In genomic region chr7:97161609-97162008, GRCh38 we compare ENCODE assay signal across 5 cellular contexts. TPM values are rescaled to one million over a fixed set of nuclear protein-coding genes. Genes with fewer than 3 reads are reported as not detected.
DNase-seq lines count a peak whose midpoint lies in the region; ATAC-seq, FAIRE-seq and TF ChIP-seq lines count a peak whose summit lies in the region.
"Not testable (repeated sequence)": the region's sequence is repeated elsewhere in the genome, so short reads cannot be mapped to it uniquely, and the experiment has no call there.

No MANE protein-coding gene starts in this region.

- not testable (repeated sequence) for H3K9me3 ChIP-seq in HEK293 (ENCODE audit: control insufficient read depth, insufficient read depth, low read depth, low read length); K562 (replicated peaks; ENCODE audit: control insufficient read depth, insufficient read depth, low read depth, low read length)
- H3K9me3 ChIP-seq in endodermal cell (ENCODE audit: control insufficient read depth, low read length) = peaks cover 60% of the 10 kb centered on the region

- H3K27me3 ChIP-seq in K562 (ENCODE audit: control insufficient read depth in 2 of 2, insufficient read depth in 2 of 2, low read length in 2 of 2); endodermal cell (ENCODE audit: control insufficient read depth, insufficient read depth, low read length, poor library complexity, severe bottlenecking): not testable (repeated sequence)

- H2AFZ ChIP-seq in K562 (ENCODE audit: low read depth, low read length) = not testable (repeated sequence)

- not testable (repeated sequence) for H3K4me2 ChIP-seq in K562 (ENCODE audit: insufficient read depth, low read length)

- intact Hi-C loops in K562 (cut with micrococcal nuclease) = not testable (repeated sequence)

- TF ChIP-seq EP300 in K562 (IDR thresholded peaks at IDR 0.05; ENCODE audit: low read length) = not testable (repeated sequence)

- DNase-seq in K562 (ENCODE audit: extremely low read depth in 1 of 4, low spot score in 3 of 4); endodermal cell; endothelial cell (ENCODE audit: low spot score): not testable (repeated sequence)

- peak overlapping the region; percentile 8 for H3K4me3 Mint-ChIP-seq in activated naive CD8-positive, alpha-beta T cell
- not testable (repeated sequence) for H3K4me3 Mint-ChIP-seq in endodermal cell
- H3K4me3 Mint-ChIP-seq in endothelial cell (ENCODE audit: unreplicated experiment) = peak overlapping the region; percentile 58

- H3K9ac ChIP-seq in K562 (ENCODE audit: insufficient read depth in 1 of 2, low read depth in 2 of 2, low read length in 2 of 2); endodermal cell (ENCODE audit: extremely low read depth, low read length, poor library complexity, severe bottlenecking): not testable (repeated sequence)

- H3K27ac Mint-ChIP-seq in activated naive CD8-positive, alpha-beta T cell; endodermal cell: not testable (repeated sequence)
- H3K27ac Mint-ChIP-seq in endothelial cell (ENCODE audit: unreplicated experiment) = peak overlapping the region; percentile 25

- ATAC-seq in K562 = not testable (repeated sequence)

- BruUV-seq in K562 (replicated peaks; lab: Mats Ljungman, UMichigan) = not testable (repeated sequence)

- 87% methylated on average over 1 of the region's 1 CpG for WGBS in K562 (ENCODE audit: insufficient coverage, low coverage, missing lambda C conversion rate)
- WGBS in endodermal cell (ENCODE audit: insufficient coverage in 1 of 2, insufficient read length in 1 of 2), 2 experiments = 83 to 100% methylated on average over 1 of the region's 1 CpG

- POLR2A ChIA-PET in HEK293 (lab: Yijun Ruan, JAX); K562 (lab: Yijun Ruan, JAX): not testable (repeated sequence)

- not testable (repeated sequence) for FAIRE-seq in K562 (lab: Jason Lieb, UNC)

- CTCF ChIA-PET in HEK293 (lab: Yijun Ruan, JAX) = interaction anchor here (0.7 kb wide), 1 partner anchor 17 kb away, joined by 3 read pairs; no protein-coding TSS in a partner anchor
- CTCF ChIA-PET in K562 (lab: Yijun Ruan, JAX; ENCODE audit: low intra/inter-chr PET ratio) = not testable (repeated sequence)

- not testable (repeated sequence) for H4K20me1 ChIP-seq in K562 (replicated peaks; ENCODE audit: control insufficient read depth, insufficient read depth, low read length)

- not testable (repeated sequence) for H3K4me3 ChIP-seq in HEK293 (ENCODE audit: low read depth, low read length); K562
- peak overlapping the region; percentile 53 for H3K4me3 ChIP-seq in endodermal cell (ENCODE audit: low read length)

- H3K27ac ChIP-seq in HEK293 (ENCODE audit: extremely low read depth, low read depth, low read length); K562 (ENCODE audit: extremely low read depth, low read depth, low read length); endodermal cell (ENCODE audit: low read depth, low read length): not testable (repeated sequence)

- peaks cover 41% of the 10 kb centered on the region for H3K36me3 Mint-ChIP-seq in activated naive CD8-positive, alpha-beta T cell
- H3K36me3 Mint-ChIP-seq in endodermal cell (ENCODE audit: low read depth) = peaks cover 76% of the 10 kb centered on the region
- peaks cover 16% of the 10 kb centered on the region for H3K36me3 Mint-ChIP-seq in endothelial cell (ENCODE audit: low read depth, unreplicated experiment)

- H3K4me1 ChIP-seq in HEK293 (ENCODE audit: control insufficient read depth, insufficient read depth, low read length); K562 (replicated peaks in 1 of 2; ENCODE audit: control insufficient read depth in 2 of 2, insufficient read depth in 2 of 2, low read length in 2 of 2); endodermal cell (ENCODE audit: control insufficient read depth, insufficient read depth, low read length): not testable (repeated sequence)

- not testable (repeated sequence) for H3K27me3 Mint-ChIP-seq in activated naive CD8-positive, alpha-beta T cell; endodermal cell (ENCODE audit: insufficient read depth); endothelial cell (ENCODE audit: unreplicated experiment)

- peaks cover 15% of the 10 kb centered on the region for H3K4me1 Mint-ChIP-seq in activated naive CD8-positive, alpha-beta T cell (ENCODE audit: low read depth)
- not testable (repeated sequence) for H3K4me1 Mint-ChIP-seq in endodermal cell; endothelial cell (ENCODE audit: unreplicated experiment)

- H3K9me1 ChIP-seq in K562 (ENCODE audit: control insufficient read depth, insufficient read depth, low read length) = not testable (repeated sequence)

- H3K36me3 ChIP-seq in HEK293 (ENCODE audit: control insufficient read depth in 2 of 2, insufficient read depth in 1 of 2, low read length in 2 of 2) = not testable (repeated sequence)
- H3K36me3 ChIP-seq in K562 (ENCODE audit: control insufficient read depth, insufficient read depth, low read length) = peaks cover 32% of the 10 kb centered on the region; the same call in 1 of the 3 replicates
- H3K36me3 ChIP-seq in endodermal cell (ENCODE audit: control insufficient read depth, insufficient read depth, low read length) = peaks cover 22% of the 10 kb centered on the region

- not testable (repeated sequence) for H3K9me3 Mint-ChIP-seq in activated naive CD8-positive, alpha-beta T cell (ENCODE audit: low read depth); endothelial cell (ENCODE audit: unreplicated experiment)
- peaks cover 73% of the 10 kb centered on the region for H3K9me3 Mint-ChIP-seq in endodermal cell

- in situ Hi-C loops in K562 (cut with MboI) = not testable (repeated sequence)

- TF ChIP-seq CTCF in HEK293 (tag by site-specific recombination; IDR thresholded peaks at IDR 0.05); K562 (IDR thresholded peaks at IDR 0.05 in 2 of 3, conservative IDR thresholded peaks at IDR 0.05 in 1 of 3; ENCODE audit: insufficient read depth in 2 of 3, low read depth in 1 of 3, low read length in 3 of 3); endodermal cell (conservative IDR thresholded peaks at IDR 0.05); endothelial cell (IDR thresholded peaks at IDR 0.05; ENCODE audit: unreplicated experiment): not testable (repeated sequence)

- TF ChIP-seq RAD21 in K562 (CRISPR knock-in tag; conservative IDR thresholded peaks at IDR 0.05 in 1 of 2, IDR thresholded peaks at IDR 0.05 in 1 of 2) = not testable (repeated sequence)

- peaks cover 75% of the 10 kb centered on the region for H3K79me2 ChIP-seq in K562 (ENCODE audit: control insufficient read depth, insufficient read depth, low read length)

- not testable (repeated sequence) for TF ChIP-seq POLR2A in K562 (conservative IDR thresholded peaks at IDR 0.05)

TF ChIP-seq in HEK293, 187 proteins besides CTCF, POLR2A, EP300 and RAD21:
- TF ChIP-seq ZNF146 (tag by site-specific recombination; IDR thresholded peaks at IDR 0.05) = peak; percentile 81

TF ChIP-seq in K562, 482 proteins besides CTCF, POLR2A, EP300 and RAD21:
- peak; percentile 72 for TF ChIP-seq ZNF146 (CRISPR knock-in tag; IDR thresholded peaks at IDR 0.05; ENCODE audit: unreplicated experiment)

RNA-seq across cellular contexts. Expression of gene SDHAF3, which starts 44.1 kb away (rescaled TPM):
- 7.7 and 30.7 TPM in 2 replicates for total RNA-seq in K562 (2011; cell fraction: chromatin; rRNA removed; ENCODE audit: low replicate concordance)
- 15.3 and 16.8 TPM in 2 replicates for total RNA-seq in K562 (2011; cell fraction: nucleolus; rRNA removed)
- total RNA-seq in K562 (2011; cell fraction: nucleoplasm; rRNA removed) = 17.1 and 30.9 TPM in 2 replicates
- 51.5 and 73.8 TPM in 2 replicates for total RNA-seq in K562 (2014; rRNA removed)
- 170 and 174 TPM in 2 replicates for total RNA-seq in K562 (2014; rRNA removed; fragmentation: Illumina TruSeq; extraction: Trizol)
- total RNA-seq in K562 (2015; rRNA removed; fragmentation: Illumina TruSeq; extraction: Trizol) = 188 and 230 TPM in 2 replicates
- total RNA-seq in K562 (2021) = 103 and 115 TPM in 2 replicates
- 63.4 and 134 TPM in 2 replicates for polyA plus RNA-seq in K562 (2011; rRNA removed)
- 16.4 and 17.9 TPM in 2 replicates for polyA plus RNA-seq in K562 (2011; cell fraction: cytosol; rRNA removed)
- 16.4 and 16.8 TPM in 2 replicates for polyA plus RNA-seq in K562 (2011; cell fraction: nucleus; rRNA removed)
- 70.7 and 116 TPM in 2 replicates for polyA plus RNA-seq in K562 (2012)
- 103 and 145 TPM in 2 replicates for polyA plus RNA-seq in K562 (2014; fragmentation: Illumina TruSeq; extraction: Trizol)
- 100 to 1,000 TPM; 336 to 403 TPM for polyA plus RNA-seq in K562 (2014; fragmentation: Nextera tagmentation; extraction: Ambion mirVana)
- polyA plus RNA-seq in K562 (2014; rRNA removed) = 94.7 and 108 TPM in 2 replicates
- polyA minus RNA-seq in K562 (2011; rRNA and poly(A)+ RNA removed) = 24.3 and 44.0 TPM in 2 replicates
- polyA minus RNA-seq in K562 (2011; cell fraction: cytosol; rRNA and poly(A)+ RNA removed) = 57.7 and 63.1 TPM in 2 replicates
- polyA minus RNA-seq in K562 (2011; cell fraction: nucleus; rRNA and poly(A)+ RNA removed) = 16.7 and 22.7 TPM in 2 replicates
- 10 to 100 TPM; 20.2 to 22.4 TPM for total RNA-seq in endodermal cell
- 30.5 TPM for polyA plus RNA-seq in endodermal cell (2013, experiment 1 of 2)
- 34.6 TPM for polyA plus RNA-seq in endodermal cell (2013, experiment 2 of 2)
- total RNA-seq in endothelial cell (ENCODE audit: unreplicated experiment) = 6.7 TPM
